In the genomic region with DNA sequence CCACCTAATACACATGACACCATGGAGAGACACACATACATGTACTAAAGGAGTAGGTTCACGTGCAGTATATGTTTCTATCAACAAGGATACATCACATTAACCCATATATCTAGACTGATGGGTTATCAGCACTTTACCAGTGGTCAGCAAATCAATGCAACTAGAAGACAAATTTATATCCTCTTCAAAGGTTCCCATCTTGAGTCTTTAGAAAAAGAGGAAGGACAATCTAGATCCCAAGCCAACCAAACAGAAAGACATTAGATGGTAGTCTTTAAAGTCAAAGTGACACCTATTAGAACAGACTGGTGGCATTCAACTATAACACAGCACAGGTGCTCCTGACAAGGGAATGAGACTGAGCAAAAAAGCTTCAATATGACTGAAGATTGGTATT, we compare ENCODE assay signal across 2 cellular contexts.
A peak's percentile ranks its signal among the peaks of the same experiment; 100 is the strongest.
TF ChIP-seq lines count a peak whose summit lies in the region.

No MANE protein-coding gene starts in this region.

TF ChIP-seq in HepG2, 621 proteins besides CTCF, POLR2A, EP300 and RAD21 (continues in another document):
- TF ChIP-seq MXD4 (CRISPR knock-in tag; IDR thresholded peaks at IDR 0.05) (peak; percentile 19; the same call in 1 of the 2 replicates), ZNF713 (CRISPR knock-in tag; IDR thresholded peaks at IDR 0.05) (no peak), ZNF747 (CRISPR knock-in tag; IDR thresholded peaks at IDR 0.05; ENCODE audit: borderline replicate concordance) (no peak), IRF2 (CRISPR knock-in tag; IDR thresholded peaks at IDR 0.05) (no peak), CREB1 (IDR thresholded peaks at IDR 0.05) (no peak), CREB1 (CRISPR knock-in tag; IDR thresholded peaks at IDR 0.05) (0 out of 2 replicates have a peak, but pooled peaks have one; percentile 24), ARID2 (CRISPR knock-in tag; IDR thresholded peaks at IDR 0.05; ENCODE audit: borderline replicate concordance) (0 out of 2 replicates have a peak, but pooled peaks have one; percentile 10), THYN1 (CRISPR knock-in tag; IDR thresholded peaks at IDR 0.05; ENCODE audit: borderline replicate concordance, low read depth) (0 out of 2 replicates have a peak, but pooled peaks have one; percentile 10), ZSCAN22 (CRISPR knock-in tag; IDR thresholded peaks at IDR 0.05) (no peak), PPARG (CRISPR knock-in tag; conservative IDR thresholded peaks at IDR 0.05) (no peak), SCMH1 (CRISPR knock-in tag; IDR thresholded peaks at IDR 0.05; ENCODE audit: borderline replicate concordance) (no peak), TBX2 (CRISPR knock-in tag; IDR thresholded peaks at IDR 0.05; ENCODE audit: borderline replicate concordance) (no peak)
- TF ChIP-seq, protein P1, sequence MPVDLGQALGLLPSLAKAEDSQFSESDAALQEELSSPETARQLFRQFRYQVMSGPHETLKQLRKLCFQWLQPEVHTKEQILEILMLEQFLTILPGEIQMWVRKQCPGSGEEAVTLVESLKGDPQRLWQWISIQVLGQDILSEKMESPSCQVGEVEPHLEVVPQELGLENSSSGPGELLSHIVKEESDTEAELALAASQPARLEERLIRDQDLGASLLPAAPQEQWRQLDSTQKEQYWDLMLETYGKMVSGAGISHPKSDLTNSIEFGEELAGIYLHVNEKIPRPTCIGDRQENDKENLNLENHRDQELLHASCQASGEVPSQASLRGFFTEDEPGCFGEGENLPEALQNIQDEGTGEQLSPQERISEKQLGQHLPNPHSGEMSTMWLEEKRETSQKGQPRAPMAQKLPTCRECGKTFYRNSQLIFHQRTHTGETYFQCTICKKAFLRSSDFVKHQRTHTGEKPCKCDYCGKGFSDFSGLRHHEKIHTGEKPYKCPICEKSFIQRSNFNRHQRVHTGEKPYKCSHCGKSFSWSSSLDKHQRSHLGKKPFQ (CRISPR knock-in tag; IDR thresholded peaks at IDR 0.05; ENCODE audit: insufficient replicate concordance), result no peak
- TF ChIP-seq, protein P2, sequence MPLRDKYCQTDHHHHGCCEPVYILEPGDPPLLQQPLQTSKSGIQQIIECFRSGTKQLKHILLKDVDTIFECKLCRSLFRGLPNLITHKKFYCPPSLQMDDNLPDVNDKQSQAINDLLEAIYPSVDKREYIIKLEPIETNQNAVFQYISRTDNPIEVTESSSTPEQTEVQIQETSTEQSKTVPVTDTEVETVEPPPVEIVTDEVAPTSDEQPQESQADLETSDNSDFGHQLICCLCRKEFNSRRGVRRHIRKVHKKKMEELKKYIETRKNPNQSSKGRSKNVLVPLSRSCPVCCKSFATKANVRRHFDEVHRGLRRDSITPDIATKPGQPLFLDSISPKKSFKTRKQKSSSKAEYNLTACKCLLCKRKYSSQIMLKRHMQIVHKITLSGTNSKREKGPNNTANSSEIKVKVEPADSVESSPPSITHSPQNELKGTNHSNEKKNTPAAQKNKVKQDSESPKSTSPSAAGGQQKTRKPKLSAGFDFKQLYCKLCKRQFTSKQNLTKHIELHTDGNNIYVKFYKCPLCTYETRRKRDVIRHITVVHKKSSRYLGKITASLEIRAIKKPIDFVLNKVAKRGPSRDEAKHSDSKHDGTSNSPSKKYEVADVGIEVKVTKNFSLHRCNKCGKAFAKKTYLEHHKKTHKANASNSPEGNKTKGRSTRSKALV (CRISPR knock-in tag; IDR thresholded peaks at IDR 0.05), result no peak
- TF ChIP-seq, protein P3, sequence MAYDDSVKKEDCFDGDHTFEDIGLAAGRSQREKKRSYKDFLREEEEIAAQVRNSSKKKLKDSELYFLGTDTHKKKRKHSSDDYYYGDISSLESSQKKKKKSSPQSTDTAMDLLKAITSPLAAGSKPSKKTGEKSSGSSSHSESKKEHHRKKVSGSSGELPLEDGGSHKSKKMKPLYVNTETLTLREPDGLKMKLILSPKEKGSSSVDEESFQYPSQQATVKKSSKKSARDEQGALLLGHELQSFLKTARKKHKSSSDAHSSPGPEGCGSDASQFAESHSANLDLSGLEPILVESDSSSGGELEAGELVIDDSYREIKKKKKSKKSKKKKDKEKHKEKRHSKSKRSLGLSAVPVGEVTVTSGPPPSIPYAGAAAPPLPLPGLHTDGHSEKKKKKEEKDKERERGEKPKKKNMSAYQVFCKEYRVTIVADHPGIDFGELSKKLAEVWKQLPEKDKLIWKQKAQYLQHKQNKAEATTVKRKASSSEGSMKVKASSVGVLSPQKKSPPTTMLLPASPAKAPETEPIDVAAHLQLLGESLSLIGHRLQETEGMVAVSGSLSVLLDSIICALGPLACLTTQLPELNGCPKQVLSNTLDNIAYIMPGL (CRISPR knock-in tag; IDR thresholded peaks at IDR 0.05; ENCODE audit: borderline replicate concordance in 1 of 2, low read depth in 1 of 2), result 0 out of 4 replicates have a peak, but pooled peaks of 1 of the 2 experiments have one; percentile 7
- TF ChIP-seq, protein P4, sequence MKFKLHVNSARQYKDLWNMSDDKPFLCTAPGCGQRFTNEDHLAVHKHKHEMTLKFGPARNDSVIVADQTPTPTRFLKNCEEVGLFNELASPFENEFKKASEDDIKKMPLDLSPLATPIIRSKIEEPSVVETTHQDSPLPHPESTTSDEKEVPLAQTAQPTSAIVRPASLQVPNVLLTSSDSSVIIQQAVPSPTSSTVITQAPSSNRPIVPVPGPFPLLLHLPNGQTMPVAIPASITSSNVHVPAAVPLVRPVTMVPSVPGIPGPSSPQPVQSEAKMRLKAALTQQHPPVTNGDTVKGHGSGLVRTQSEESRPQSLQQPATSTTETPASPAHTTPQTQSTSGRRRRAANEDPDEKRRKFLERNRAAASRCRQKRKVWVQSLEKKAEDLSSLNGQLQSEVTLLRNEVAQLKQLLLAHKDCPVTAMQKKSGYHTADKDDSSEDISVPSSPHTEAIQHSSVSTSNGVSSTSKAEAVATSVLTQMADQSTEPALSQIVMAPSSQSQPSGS (CRISPR knock-in tag; IDR thresholded peaks at IDR 0.05), result 0 out of 2 replicates have a peak, but pooled peaks have one; percentile 9
- TF ChIP-seq, protein P5, sequence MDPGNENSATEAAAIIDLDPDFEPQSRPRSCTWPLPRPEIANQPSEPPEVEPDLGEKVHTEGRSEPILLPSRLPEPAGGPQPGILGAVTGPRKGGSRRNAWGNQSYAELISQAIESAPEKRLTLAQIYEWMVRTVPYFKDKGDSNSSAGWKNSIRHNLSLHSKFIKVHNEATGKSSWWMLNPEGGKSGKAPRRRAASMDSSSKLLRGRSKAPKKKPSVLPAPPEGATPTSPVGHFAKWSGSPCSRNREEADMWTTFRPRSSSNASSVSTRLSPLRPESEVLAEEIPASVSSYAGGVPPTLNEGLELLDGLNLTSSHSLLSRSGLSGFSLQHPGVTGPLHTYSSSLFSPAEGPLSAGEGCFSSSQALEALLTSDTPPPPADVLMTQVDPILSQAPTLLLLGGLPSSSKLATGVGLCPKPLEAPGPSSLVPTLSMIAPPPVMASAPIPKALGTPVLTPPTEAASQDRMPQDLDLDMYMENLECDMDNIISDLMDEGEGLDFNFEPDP (CRISPR knock-in tag; conservative IDR thresholded peaks at IDR 0.05), result no peak

TF ChIP-seq in K562, 482 proteins besides CTCF, POLR2A, EP300 and RAD21:
- TF ChIP-seq KLF6 (CRISPR knock-in tag; IDR thresholded peaks at IDR 0.05; ENCODE audit: borderline replicate concordance) (no peak), ZNF561 (CRISPR knock-in tag; conservative IDR thresholded peaks at IDR 0.05) (no peak), ZNF695 (CRISPR knock-in tag; IDR thresholded peaks at IDR 0.05) (no peak), ZNF384 (IDR thresholded peaks at IDR 0.05; ENCODE audit: low read depth, low read length) (no peak), MYC (IDR thresholded peaks at IDR 0.05; ENCODE audit: low read depth, low read length) (no peak), MYC (CRISPR knock-in tag; IDR thresholded peaks at IDR 0.05; ENCODE audit: borderline replicate concordance, low read depth) (no peak), MEIS2 (IDR thresholded peaks at IDR 0.05; ENCODE audit: partially characterized antibody) (peak; percentile 24), MTF1 (CRISPR knock-in tag; IDR thresholded peaks at IDR 0.05; ENCODE audit: borderline replicate concordance) (no peak), SOX6 (IDR thresholded peaks at IDR 0.05) (no peak)
- TF ChIP-seq, protein P4 (CRISPR knock-in tag; IDR thresholded peaks at IDR 0.05), result no peak
- TF ChIP-seq, protein P6, sequence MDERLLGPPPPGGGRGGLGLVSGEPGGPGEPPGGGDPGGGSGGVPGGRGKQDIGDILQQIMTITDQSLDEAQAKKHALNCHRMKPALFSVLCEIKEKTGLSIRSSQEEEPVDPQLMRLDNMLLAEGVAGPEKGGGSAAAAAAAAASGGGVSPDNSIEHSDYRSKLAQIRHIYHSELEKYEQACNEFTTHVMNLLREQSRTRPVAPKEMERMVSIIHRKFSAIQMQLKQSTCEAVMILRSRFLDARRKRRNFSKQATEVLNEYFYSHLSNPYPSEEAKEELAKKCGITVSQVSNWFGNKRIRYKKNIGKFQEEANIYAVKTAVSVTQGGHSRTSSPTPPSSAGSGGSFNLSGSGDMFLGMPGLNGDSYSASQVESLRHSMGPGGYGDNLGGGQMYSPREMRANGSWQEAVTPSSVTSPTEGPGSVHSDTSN (CRISPR knock-in tag; IDR thresholded peaks at IDR 0.05; ENCODE audit: low read depth), result no peak
- TF ChIP-seq, protein P6 (tag; conservative IDR thresholded peaks at IDR 0.05; ENCODE audit: low read depth), result peak; percentile 50; the same call in 1 of the 2 replicates
